In genomic region chr18:76495435-76496199, GRCh38 we compare ENCODE assay signal across 8 cellular contexts. TPM values are rescaled to one million over a fixed set of nuclear protein-coding genes. Genes with fewer than 3 reads are reported as not detected.
A peak's percentile ranks its signal among the peaks of the same experiment; 100 is the strongest.
DNase-seq lines count a peak whose midpoint lies in the region; FAIRE-seq and TF ChIP-seq lines count a peak whose summit lies in the region.

No MANE protein-coding gene starts in this region.

- peak overlapping the region; percentile 28 for H3K27ac Mint-ChIP-seq in activated CD4-positive, alpha-beta memory T cell treated with anti-CD3 and anti-CD28 coated beads, Interleukin-2, amount 10 ng/mL, durations not matched to agents 7 days and 5 days
- peak overlapping the region; percentile 99 for H3K27ac Mint-ChIP-seq in neural progenitor cell

- TF ChIP-seq CTCF in fibroblast of the aortic adventitia (IDR thresholded peaks at IDR 0.05; ENCODE audit: insufficient read depth, low read length) (no peak), neural progenitor cell (IDR thresholded peaks at IDR 0.05) (peak; percentile 6)

- H3K4me3 ChIP-seq in fibroblast of the aortic adventitia (ENCODE audit: low read depth, low read length), result peak overlapping the region; percentile 77
- peak overlapping the region; percentile 89 for H3K4me3 ChIP-seq in neural progenitor cell

- H3K27me3 ChIP-seq in neural progenitor cell, result peaks cover 18% of the 10 kb centered on the region

- no peaks in the 10 kb centered on the region for H3K9me3 ChIP-seq in neural progenitor cell (ENCODE audit: low read depth)

- H3K4me3 Mint-ChIP-seq in activated CD4-positive, alpha-beta memory T cell treated with anti-CD3 and anti-CD28 coated beads, Interleukin-2, amount 10 ng/mL, durations not matched to agents 7 days and 5 days, result peak overlapping the region; percentile 70
- peak overlapping the region; percentile 97 for H3K4me3 Mint-ChIP-seq in neural progenitor cell

- H3F3A ChIP-seq in neural progenitor cell (ENCODE audit: low read depth), result peaks cover 77% of the 10 kb centered on the region

- no peaks in the 10 kb centered on the region for H3K36me3 ChIP-seq in neural progenitor cell

- H3K79me2 ChIP-seq in neural progenitor cell (ENCODE audit: low read depth), result peaks cover 33% of the 10 kb centered on the region

- no peak for FAIRE-seq in HTR-8/SVneo (lab: Jason Lieb, UNC)

- H3K4me1 ChIP-seq in neural progenitor cell, result peaks cover 40% of the 10 kb centered on the region

- peak overlapping the region; percentile 87 for H3K27ac ChIP-seq in neural progenitor cell

- POLR2A ChIA-PET in activated CD4-positive, alpha-beta memory T cell treated with anti-CD3 and anti-CD28 coated beads, Interleukin-2, amount 10 ng/mL, durations not matched to agents 7 days and 5 days (lab: Charles Lee), result no interaction called here

- H3K9me3 Mint-ChIP-seq in activated CD4-positive, alpha-beta memory T cell treated with anti-CD3 and anti-CD28 coated beads, Interleukin-2, amount 10 ng/mL, durations not matched to agents 7 days and 5 days, result no peaks in the 10 kb centered on the region
- H3K9me3 Mint-ChIP-seq in neural progenitor cell, result no peaks in the 10 kb centered on the region

- peaks cover 60% of the 10 kb centered on the region for H3K27me3 Mint-ChIP-seq in activated CD4-positive, alpha-beta memory T cell treated with anti-CD3 and anti-CD28 coated beads, Interleukin-2, amount 10 ng/mL, durations not matched to agents 7 days and 5 days
- peaks cover 10% of the 10 kb centered on the region for H3K27me3 Mint-ChIP-seq in neural progenitor cell (ENCODE audit: insufficient read depth, low read depth)

- peaks cover 7% of the 10 kb centered on the region for H3K36me3 Mint-ChIP-seq in activated CD4-positive, alpha-beta memory T cell treated with anti-CD3 and anti-CD28 coated beads, Interleukin-2, amount 10 ng/mL, durations not matched to agents 7 days and 5 days (ENCODE audit: low read depth)
- H3K36me3 Mint-ChIP-seq in neural progenitor cell, result peaks cover 3% of the 10 kb centered on the region

- peaks cover 33% of the 10 kb centered on the region for H3K4me1 Mint-ChIP-seq in activated CD4-positive, alpha-beta memory T cell treated with anti-CD3 and anti-CD28 coated beads, Interleukin-2, amount 10 ng/mL, durations not matched to agents 7 days and 5 days
- peaks cover 36% of the 10 kb centered on the region for H3K4me1 Mint-ChIP-seq in neural progenitor cell

- H2AFZ ChIP-seq in neural progenitor cell (replicated peaks), result no peak overlapping the region

- H3K4me2 ChIP-seq in neural progenitor cell, result peak overlapping the region; percentile 90

- peaks cover 19% of the 10 kb centered on the region for H4K20me1 ChIP-seq in neural progenitor cell (ENCODE audit: low read depth)

- CTCF ChIA-PET in activated CD4-positive, alpha-beta memory T cell treated with anti-CD3 and anti-CD28 coated beads, Interleukin-2, amount 10 ng/mL, durations not matched to agents 7 days and 5 days (lab: Charles Lee), result interaction anchor here (0.6 kb wide), 1 partner anchor 635 kb away, joined by 3 read pairs; no protein-coding TSS in a partner anchor

- peak overlapping the region; percentile 36 for H3K9ac ChIP-seq in neural progenitor cell

- peak; percentile 33 for DNase-seq in activated CD4-positive, alpha-beta T cell treated with anti-CD3 and anti-CD28 coated beads for 48 hours
- no peak for DNase-seq in activated CD4-positive, alpha-beta T cell treated with anti-CD3 and anti-CD28 coated beads, Interleukin-2, amount 50 U/mL, for 4 hours
- DNase-seq in LHCN-M2 (ENCODE audit: low read depth), result peak; percentile 42
- no peak for DNase-seq in activated CD4-positive, alpha-beta memory T cell treated with anti-CD3 and anti-CD28 coated beads, Interleukin-2, amount 10 ng/mL, durations not matched to agents 7 days and 5 days
- DNase-seq in fibroblast of the aortic adventitia (ENCODE audit: low read depth), result peak; percentile 51
- DNase-seq in neural progenitor cell (ENCODE audit: low spot score), result peak; percentile 79
- no peak for DNase-seq in HTR-8/SVneo (ENCODE audit: insufficient read length, low spot score)
- DNase-seq in NCI-H2029 treated with DMSO at 0.1 percent for 48 hours (lab: John Stamatoyannopoulos, UW), result no peak

RNA-seq across cellular contexts. Expression of gene ZNF516, which starts 0.6 kb away (rescaled TPM):
- 5.5 and 7.9 TPM in 2 replicates for total RNA-seq in LHCN-M2 (2014; rRNA removed)
- polyA plus RNA-seq in LHCN-M2 (2012), result 3.9 TPM
- 1 to 10 TPM; 3.9 to 5.0 TPM for total RNA-seq in activated CD4-positive, alpha-beta memory T cell treated with anti-CD3 and anti-CD28 coated beads, Interleukin-2, amount 10 ng/mL, durations not matched to agents 7 days and 5 days
- 10.8 and 21.9 TPM in 2 replicates for total RNA-seq in fibroblast of the aortic adventitia (ENCODE audit: low replicate concordance)
- 45.5 and 83.3 TPM in 2 replicates for total RNA-seq in neural progenitor cell (ENCODE audit: low replicate concordance)

Comparison
In these comparisons a context has a peak if more than half of its experiments do, and no peak if none do; other contexts are left out.
1. DNase-seq: peak in activated CD4-positive, alpha-beta T cell treated with anti-CD3 and anti-CD28 coated beads for 48 hours (single experiment), LHCN-M2 (single experiment), fibroblast of the aortic adventitia (single experiment) and neural progenitor cell (single experiment); none in activated CD4-positive, alpha-beta T cell treated with anti-CD3 and anti-CD28 coated beads, Interleukin-2, amount 50 U/mL, for 4 hours (0 of 2), activated CD4-positive, alpha-beta memory T cell treated with anti-CD3 and anti-CD28 coated beads, Interleukin-2, amount 10 ng/mL, durations not matched to agents 7 days and 5 days (single experiment), HTR-8/SVneo (single experiment) and NCI-H2029 treated with DMSO at 0.1 percent for 48 hours (single experiment).